8 cellular contexts compared by ENCODE assay signal in genomic region chrX:46576458-46576857, GRCh38. TPM values are rescaled to one million over a fixed set of nuclear protein-coding genes. Genes with fewer than 3 reads are reported as not detected.
DNase-seq lines count a peak whose midpoint lies in the region; ATAC-seq, FAIRE-seq and TF ChIP-seq lines count a peak whose summit lies in the region.

No MANE protein-coding gene starts in this region.

- TF ChIP-seq RAD21 in liver (IDR thresholded peaks at IDR 0.05), result no peak

- peaks cover 0 to 4% of the 10 kb centered on the region in 2 donors for H3K4me1 ChIP-seq in adrenal gland (replicated peaks in 1 of 2)
- H3K4me1 ChIP-seq in liver (ENCODE audit: control insufficient read depth in 4 of 4, insufficient read depth in 4 of 4, low read length in 3 of 4), result peaks cover 3 to 35% (median 21%) of the 10 kb centered on the region in 4 donors

- H3K9me3 ChIP-seq in adrenal gland (replicated peaks in 1 of 3) (no peaks in the 10 kb centered on the region), liver (ENCODE audit: control insufficient read depth in 4 of 4, low read length in 3 of 4) (no peaks in the 10 kb centered on the region)

- H3K27ac ChIP-seq in adrenal gland (peak overlapping the region in 1 of 5 donors; percentile 29), liver (ENCODE audit: low read depth in 1 of 2, low read length in 2 of 2) (peak overlapping the region; percentile 43 to 64)

- intact Hi-C loops in adrenal gland (cut with DNase I), result loop anchor here in 1 of 2 donors (10.0 kb wide), 1 partner anchor 58 kb away; no protein-coding TSS in a partner anchor

- peak overlapping the region in 1 of 2 donors; percentile 13 for H3K9ac ChIP-seq in liver (ENCODE audit: low read depth in 1 of 2, low read length in 2 of 2)

- whole genome bisulfite sequencing in adrenal gland, 4 donors, result 54 to 70% (median 59%) methylated on average over 3 of the region's 3 CpGs
- WGBS in liver, result 28% methylated on average over 3 of the region's 3 CpGs

- peak overlapping the region in 1 of 4 donors; percentile 34 for H3K4me3 ChIP-seq in adrenal gland
- peak overlapping the region in 2 of 3 donors; percentile 50 to 68 for H3K4me3 ChIP-seq in liver (ENCODE audit: low read depth in 1 of 3, low read length in 3 of 3)

- TF ChIP-seq CTCF in adrenal gland (IDR thresholded peaks at IDR 0.05), result no peak
- TF ChIP-seq CTCF in liver (IDR thresholded peaks at IDR 0.05; ENCODE audit: low read depth, low read length, missing input control), result no peak

- H3K36me3 ChIP-seq in adrenal gland (replicated peaks in 1 of 2) (no peaks in the 10 kb centered on the region), liver (ENCODE audit: control insufficient read depth in 4 of 4, insufficient read depth in 3 of 4, low read depth in 1 of 4, low read length in 3 of 4) (no peaks in the 10 kb centered on the region)

- H3K27me3 ChIP-seq in adrenal gland (no peaks in the 10 kb centered on the region), liver (ENCODE audit: control insufficient read depth in 4 of 4, insufficient read depth in 4 of 4, low read length in 3 of 4) (no peaks in the 10 kb centered on the region)

- peak; percentile 0 for DNase-seq in stimulated activated naive CD4-positive, alpha-beta T cell treated with Interleukin-2 at 50 U/mL for 16 hours (lab: John Stamatoyannopoulos, UW)
- no peak for DNase-seq in stimulated activated naive CD4-positive, alpha-beta T cell (lab: John Stamatoyannopoulos, UW)
- DNase-seq in adrenal gland, result peak in 4 of 7 donors; percentile 18 to 56 (median 25)
- no peak for DNase-seq in urothelium cell line (ENCODE audit: low spot score)
- no peak for DNase-seq in NCI-H82 treated with DMSO at 0.1 percent for 48 hours (lab: John Stamatoyannopoulos, UW; ENCODE audit: unreplicated experiment)
- no peak for DNase-seq in iPS-NIHi11 (ENCODE audit: low spot score)

- no peak for TF ChIP-seq POLR2A in adrenal gland (IDR thresholded peaks at IDR 0.05)

- no peak for ATAC-seq in GM21786 (IDR thresholded peaks at IDR 0.05; ENCODE audit: unreplicated experiment)

- FAIRE-seq in urothelium cell line (lab: Jason Lieb, UNC), result no peak

TF ChIP-seq in liver, 16 proteins besides CTCF, POLR2A, EP300 and RAD21:
- no peak for TF ChIP-seq EGR1 (IDR thresholded peaks at IDR 0.05; ENCODE audit: low read depth in 2 of 2)
- TF ChIP-seq ZBTB33 (IDR thresholded peaks at IDR 0.05), result no peak
- no peak for TF ChIP-seq SP1 (IDR thresholded peaks at IDR 0.05)
- TF ChIP-seq, protein P1, sequence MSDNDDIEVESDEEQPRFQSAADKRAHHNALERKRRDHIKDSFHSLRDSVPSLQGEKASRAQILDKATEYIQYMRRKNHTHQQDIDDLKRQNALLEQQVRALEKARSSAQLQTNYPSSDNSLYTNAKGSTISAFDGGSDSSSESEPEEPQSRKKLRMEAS (IDR thresholded peaks at IDR 0.05), result no peak
- TF ChIP-seq NR2F2 (IDR thresholded peaks at IDR 0.05), result no peak
- no peak for TF ChIP-seq FOXA2 (IDR thresholded peaks at IDR 0.05)
- TF ChIP-seq REST (IDR thresholded peaks at IDR 0.05), result no peak
- TF ChIP-seq ATF3 (IDR thresholded peaks at IDR 0.05), result no peak
- TF ChIP-seq TAF1 (conservative IDR thresholded peaks at IDR 0.05), result no peak
- no peak for TF ChIP-seq GABPA (IDR thresholded peaks at IDR 0.05 in 1 of 2, conservative IDR thresholded peaks at IDR 0.05 in 1 of 2)
- TF ChIP-seq RXRA (IDR thresholded peaks at IDR 0.05), result no peak
- TF ChIP-seq HNF4A (conservative IDR thresholded peaks at IDR 0.05), result no peak
- TF ChIP-seq FOXA1 (IDR thresholded peaks at IDR 0.05), result no peak
- no peak for TF ChIP-seq YY1 (IDR thresholded peaks at IDR 0.05)
- TF ChIP-seq HNF4G (IDR thresholded peaks at IDR 0.05), result no peak

RNA-seq across cellular contexts. Expression of gene CHST7, which starts 2.9 kb away (rescaled TPM):
- total RNA-seq in adrenal gland, result 10 to 100 TPM in 4 of 8 donors, 1 to 10 TPM in 4; 4.1 to 24.1 (median 10.2) TPM
- 1 to 10 TPM; 1.8 to 2.8 (median 2.2) TPM for polyA plus RNA-seq in adrenal gland
- total RNA-seq in liver, result 10 to 100 TPM in 1 of 2 donors, 1 to 10 TPM in 1; 5.8 to 13.2 TPM
- 1 to 10 TPM; 2.9 to 5.7 TPM for polyA plus RNA-seq in liver

RNA-seq across cellular contexts. Expression of gene ZNF674, which starts 31.2 kb away (rescaled TPM):
- total RNA-seq in adrenal gland (10 to 100 TPM in 1 of 8 donors, 1 to 10 TPM in 7; 2.1 to 16.3 (median 4.6) TPM), liver (1 to 10 TPM; 2.2 to 3.6 TPM)
- polyA plus RNA-seq in adrenal gland (1 to 10 TPM in 2 of 3 donors, under 1 TPM in 1; 0.71 to 3.6 (median 1.9) TPM), liver (1 to 10 TPM in 1 of 2 donors, under 1 TPM in 1; 0.84 to 2.0 TPM)

Comparison
In these comparisons a context has a peak if more than half of its experiments do, and no peak if none do; other contexts are left out.
1. DNase-seq: peak in stimulated activated naive CD4-positive, alpha-beta T cell treated with Interleukin-2 at 50 U/mL for 16 hours (single experiment) and adrenal gland (4 of 7); none in stimulated activated naive CD4-positive, alpha-beta T cell (0 of 6), urothelium cell line (single experiment), NCI-H82 treated with DMSO at 0.1 percent for 48 hours (single experiment) and iPS-NIHi11 (single experiment).